In the genomic region with DNA sequence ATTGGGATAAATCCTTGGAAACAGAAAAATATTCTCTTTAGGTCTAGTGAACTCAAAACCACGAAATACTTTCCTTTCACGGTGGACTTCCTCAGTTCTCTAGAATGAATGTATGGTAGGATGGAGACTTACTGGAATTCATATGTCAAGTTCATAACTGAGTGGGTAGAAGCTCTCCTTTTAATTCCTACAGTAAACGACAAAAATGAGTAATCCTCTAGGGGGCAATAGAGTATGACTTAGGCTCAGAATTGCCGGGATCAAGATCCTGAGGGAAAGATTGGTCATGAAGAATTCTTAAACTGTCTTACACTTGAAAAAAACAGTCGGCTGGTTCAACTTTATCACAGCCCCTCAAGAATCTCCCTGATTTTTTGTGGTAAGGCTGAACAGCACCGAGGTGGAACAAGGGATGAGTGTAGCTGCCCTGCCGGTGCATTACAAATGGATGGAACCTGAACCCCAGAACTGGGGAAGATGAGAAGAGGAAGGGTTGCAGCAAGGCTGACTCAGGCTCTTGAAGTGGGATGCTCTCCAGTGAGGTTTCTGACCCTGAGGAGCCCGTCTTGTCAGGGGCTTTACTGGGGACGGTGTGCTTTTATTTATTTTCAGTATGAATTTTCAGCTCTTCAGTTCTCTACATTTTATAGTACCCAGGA, we compare ENCODE assay signal across 8 cellular contexts. TPM values are rescaled to one million over a fixed set of nuclear protein-coding genes. Genes with fewer than 3 reads are reported as not detected.
DNase-seq lines count a peak whose midpoint lies in the region; ATAC-seq, FAIRE-seq and TF ChIP-seq lines count a peak whose summit lies in the region.

No MANE protein-coding gene starts in this region.

- H3K4me3 ChIP-seq in IMR-90 (ENCODE audit: insufficient read depth, low read depth, low read length) (no peak overlapping the region), astrocyte (ENCODE audit: insufficient read depth, low read depth, low read length) (no peak overlapping the region), lung (no peak overlapping the region)
- H3K4me3 ChIP-seq in CD4-positive, alpha-beta memory T cell (ENCODE audit: low read length in 2 of 2): no peak overlapping the region

- peak overlapping the region; percentile 28 to 73 for H4K8ac ChIP-seq in IMR-90 (ENCODE audit: low read depth in 2 of 2, low read length in 2 of 2)

- H3K9me3 ChIP-seq in IMR-90 (ENCODE audit: control insufficient read depth, insufficient read depth, low read length): no peaks in the 10 kb centered on the region
- H3K9me3 ChIP-seq in astrocyte (ENCODE audit: insufficient read depth, low read depth, low read length): no peaks in the 10 kb centered on the region
- H3K9me3 ChIP-seq in lung (ENCODE audit: control insufficient read depth in 2 of 2, insufficient read depth in 1 of 2, low read length in 1 of 2): no peaks in the 10 kb centered on the region
- H3K9me3 ChIP-seq in CD4-positive, alpha-beta memory T cell (ENCODE audit: control insufficient read depth in 1 of 2, low read length in 2 of 2): no peaks in the 10 kb centered on the region

- H3K36me3 Mint-ChIP-seq in astrocyte (ENCODE audit: low read depth, unreplicated experiment): no peaks in the 10 kb centered on the region
- H3K36me3 Mint-ChIP-seq in CD4-positive, alpha-beta memory T cell: no peaks in the 10 kb centered on the region

- H2AFZ ChIP-seq in IMR-90 (replicated peaks; ENCODE audit: low read length, poor library complexity) (peak overlapping the region; percentile 15), astrocyte (ENCODE audit: low read depth, low read length) (no peak overlapping the region)

- H3K18ac ChIP-seq in IMR-90 (ENCODE audit: low read depth, low read length): peak overlapping the region; percentile 68

- H2BK5ac ChIP-seq in IMR-90 (ENCODE audit: low read depth, low read length, poor library complexity, severe bottlenecking): peak overlapping the region; percentile 98

- no peaks in the 10 kb centered on the region for H3K27me3 Mint-ChIP-seq in astrocyte (ENCODE audit: low read depth, unreplicated experiment)
- no peaks in the 10 kb centered on the region for H3K27me3 Mint-ChIP-seq in CD4-positive, alpha-beta memory T cell

- peak overlapping the region; percentile 75 for H2BK120ac ChIP-seq in IMR-90 (ENCODE audit: low read depth, low read length)

- POLR2A ChIA-PET in IMR-90 (lab: Charles Lee; ENCODE audit: unreplicated experiment): no interaction called here
- POLR2A ChIA-PET in CD4-positive, alpha-beta memory T cell (lab: Charles Lee; ENCODE audit: partially characterized antibody): no interaction called here

- H3K4ac ChIP-seq in IMR-90 (ENCODE audit: low read depth, low read length): peak overlapping the region; percentile 54

- peak overlapping the region; percentile 86; the same call in 2 of the 3 replicates for H2BK15ac ChIP-seq in IMR-90 (ENCODE audit: low read depth, low read length)

- H2BK20ac ChIP-seq in IMR-90 (ENCODE audit: low read depth, low read length): peak overlapping the region; percentile 75

- peak; percentile 63 for TF ChIP-seq RAD21 in IMR-90 (IDR thresholded peaks at IDR 0.05; ENCODE audit: low read length)

- dilution Hi-C loops in IMR-90 (cut with HindIII; ENCODE audit: low sequenced_read_pairs, unreplicated experiment): no loop called here

- peak overlapping the region; percentile 87 for H2AK5ac ChIP-seq in IMR-90 (ENCODE audit: low read depth, low read length)

- H3K4me2 ChIP-seq in IMR-90 (ENCODE audit: low read depth, low read length) (no peak overlapping the region; the same call in 1 of the 2 replicates), astrocyte (ENCODE audit: low read length) (peak overlapping the region; percentile 53)

- H2AK9ac ChIP-seq in IMR-90 (replicated peaks; ENCODE audit: low read depth, low read length, poor library complexity): no peak overlapping the region

- H3K4me3 Mint-ChIP-seq in astrocyte (ENCODE audit: unreplicated experiment): peak overlapping the region; percentile 71
- no peak overlapping the region for H3K4me3 Mint-ChIP-seq in CD4-positive, alpha-beta memory T cell

- intact Hi-C loops in IMR-90 (cut with micrococcal nuclease): loop anchor here (2.0 kb wide), 2 partner anchors 13 to 65 kb away; partner anchors contain the start of gene LOX
- intact Hi-C loops in CD4-positive, alpha-beta memory T cell (cut with micrococcal nuclease): no loop called here

- H3K79me1 ChIP-seq in IMR-90 (ENCODE audit: low read depth in 1 of 2, low read length in 2 of 2): peaks cover 0 to 8% of the 10 kb centered on the region in 2 experiments; a peak in 1 of 4 replicates

- peak overlapping the region; percentile 10; the same call in 1 of the 2 replicates for H3K14ac ChIP-seq in IMR-90 (replicated peaks; ENCODE audit: low read depth, low read length)

- CTCF ChIA-PET in IMR-90 (lab: Yijun Ruan, JAX): interaction anchor here (0.6 to 1.5 kb wide), 10 partner anchors 11 to 195 kb away, joined by 3 to 12 read pairs (median 4); partner anchors contain the start of genes LOX and SRFBP1
- CTCF ChIA-PET in CD4-positive, alpha-beta memory T cell (lab: Charles Lee; ENCODE audit: partially characterized antibody): no interaction called here

- H3K4me1 ChIP-seq in IMR-90 (ENCODE audit: control insufficient read depth, insufficient read depth, low read length): peaks cover 18% of the 10 kb centered on the region
- peaks cover 50% of the 10 kb centered on the region for H3K4me1 ChIP-seq in astrocyte (ENCODE audit: insufficient read depth, low read length)
- H3K4me1 ChIP-seq in lung (ENCODE audit: control insufficient read depth in 2 of 2, insufficient read depth in 2 of 2, low read length in 2 of 2): no peaks in the 10 kb centered on the region
- H3K4me1 ChIP-seq in CD4-positive, alpha-beta memory T cell (ENCODE audit: insufficient read depth, low read length): no peaks in the 10 kb centered on the region

- peaks cover 7% of the 10 kb centered on the region for H3K9me1 ChIP-seq in IMR-90 (ENCODE audit: insufficient read depth, low read length)

- no peak for TF ChIP-seq POLR2A in IMR-90 (IDR thresholded peaks at IDR 0.05; ENCODE audit: low read depth, low read length)

- H3K36me3 ChIP-seq in IMR-90 (ENCODE audit: control insufficient read depth, insufficient read depth, low read length): no peaks in the 10 kb centered on the region
- no peaks in the 10 kb centered on the region for H3K36me3 ChIP-seq in astrocyte (ENCODE audit: insufficient read depth, low read length)
- H3K36me3 ChIP-seq in lung (ENCODE audit: control insufficient read depth in 2 of 2, insufficient read depth in 2 of 2, low read length in 2 of 2): no peaks in the 10 kb centered on the region
- H3K36me3 ChIP-seq in CD4-positive, alpha-beta memory T cell (ENCODE audit: insufficient read depth, low read length): no peaks in the 10 kb centered on the region

- TF ChIP-seq CTCF in IMR-90 (conservative IDR thresholded peaks at IDR 0.05; ENCODE audit: low read depth, low read length): peak; percentile 62
- TF ChIP-seq CTCF in astrocyte (IDR thresholded peaks at IDR 0.05; ENCODE audit: insufficient read depth, low read depth, low read length): peak; percentile 50
- peak; percentile 0 for TF ChIP-seq CTCF in lung (IDR thresholded peaks at IDR 0.05; ENCODE audit: control extremely low read depth, extremely low read depth)

- peaks cover 47% of the 10 kb centered on the region for H3K4me1 Mint-ChIP-seq in astrocyte (ENCODE audit: low read depth, unreplicated experiment)
- no peaks in the 10 kb centered on the region for H3K4me1 Mint-ChIP-seq in CD4-positive, alpha-beta memory T cell

- peak overlapping the region; percentile 56 for H3K27ac ChIP-seq in IMR-90 (ENCODE audit: insufficient read depth, low read length)
- H3K27ac ChIP-seq in astrocyte (ENCODE audit: low read depth, low read length): peak overlapping the region; percentile 81
- H3K27ac ChIP-seq in lung (ENCODE audit: low read depth in 1 of 2, low read length in 1 of 2): no peak overlapping the region
- H3K27ac ChIP-seq in CD4-positive, alpha-beta memory T cell (ENCODE audit: low read depth, low read length): no peak overlapping the region

- WGBS in IMR-90 (ENCODE audit: extremely low coverage in 2 of 2, insufficient read length in 1 of 2), 2 experiments: no CpG with 5 or more reads among the region's 9 CpGs
- WGBS in lung, 2 donors: 57 to 63% methylated on average over 9 of the region's 9 CpGs

- no peak overlapping the region; the same call in 1 of the 2 replicates for H3K56ac ChIP-seq in IMR-90 (ENCODE audit: extremely low read depth, insufficient read depth, low read length)

- in situ Hi-C loops in IMR-90 (cut with MboI; ENCODE audit: low sequenced_read_pairs): loop anchor here (5.0 kb wide), 1 partner anchor 65 kb away; no protein-coding TSS in a partner anchor

- peak; percentile 7 to 8 for DNase-seq in AML-193 (lab: John Stamatoyannopoulos, UW)
- DNase-seq in IMR-90: peak; percentile 77
- DNase-seq in astrocyte (ENCODE audit: low read depth): peak; percentile 81
- DNase-seq in lung (ENCODE audit: low spot score): no peak
- DNase-seq in CD4-positive, alpha-beta memory T cell: no peak
- DNase-seq in T-helper 9 cell: no peak

- H3K9ac ChIP-seq in IMR-90 (ENCODE audit: low read depth, low read length): peak overlapping the region; percentile 40; the same call in 1 of the 2 replicates
- H3K9ac ChIP-seq in astrocyte (ENCODE audit: low read length): peak overlapping the region; percentile 50

- H3K23ac ChIP-seq in IMR-90 (ENCODE audit: low read depth, low read length): 0 out of 2 replicates have a peak overlapping the region, but pooled peaks have one; percentile 6

- FAIRE-seq in astrocyte (lab: Jason Lieb, UNC): peak; percentile 62

- ATAC-seq in IMR-90 (ENCODE audit: low read depth): peak; percentile 38
- ATAC-seq in lung (ENCODE audit: insufficient read depth, low FRiP score): no peak
- no peak for ATAC-seq in HG02763 (IDR thresholded peaks at IDR 0.05; ENCODE audit: unreplicated experiment)
- ATAC-seq in HG03342 (IDR thresholded peaks at IDR 0.05; ENCODE audit: unreplicated experiment): no peak

- H4K20me1 ChIP-seq in IMR-90 (ENCODE audit: insufficient read depth, low read length) (no peaks in the 10 kb centered on the region), astrocyte (ENCODE audit: insufficient read depth, low read length) (no peaks in the 10 kb centered on the region)

- H3K27me3 ChIP-seq in IMR-90 (ENCODE audit: control insufficient read depth, insufficient read depth, low read length) (no peaks in the 10 kb centered on the region), astrocyte (ENCODE audit: insufficient read depth, low read length) (no peaks in the 10 kb centered on the region), lung (ENCODE audit: control insufficient read depth, insufficient read depth) (no peaks in the 10 kb centered on the region)
- no peaks in the 10 kb centered on the region for H3K27me3 ChIP-seq in CD4-positive, alpha-beta memory T cell (ENCODE audit: insufficient read depth, low read length)

- H3K9me3 Mint-ChIP-seq in astrocyte (ENCODE audit: unreplicated experiment): no peaks in the 10 kb centered on the region
- H3K9me3 Mint-ChIP-seq in CD4-positive, alpha-beta memory T cell: no peaks in the 10 kb centered on the region

- peak overlapping the region; percentile 93 for H3K27ac Mint-ChIP-seq in astrocyte (ENCODE audit: unreplicated experiment)
- H3K27ac Mint-ChIP-seq in CD4-positive, alpha-beta memory T cell: no peak overlapping the region

- no TSS peak for BruUV-seq in IMR-90 (replicated peaks; lab: Mats Ljungman, UMichigan)

- H3K79me2 ChIP-seq in astrocyte (ENCODE audit: insufficient read depth, low read length): no peaks in the 10 kb centered on the region

- H4K5ac ChIP-seq in IMR-90 (ENCODE audit: low read depth, low read length): peak overlapping the region; percentile 41; the same call in 1 of the 2 replicates

- peak overlapping the region; percentile 72 for H4K91ac ChIP-seq in IMR-90 (ENCODE audit: insufficient read depth, low read depth, low read length)

RNA-seq across cellular contexts. Expression of gene LOX, which starts 14.0 kb away (rescaled TPM):
- total RNA-seq in IMR-90 (2012; rRNA removed) (261 and 277 TPM in 2 replicates), astrocyte (1,150 and 1,249 TPM in 2 replicates), lung (10 to 100 TPM; 21.2 to 45.2 TPM)
- polyA plus RNA-seq in IMR-90 (2012; rRNA removed) (662 and 737 TPM in 2 replicates), lung (10 to 100 TPM in 1 of 2 donors, 1 to 10 TPM in 1; 3.7 to 13.1 TPM)
- 844 and 1,071 TPM in 2 replicates for polyA plus RNA-seq in IMR-90 (2012; cell fraction: cytosol; rRNA removed)
- polyA plus RNA-seq in IMR-90 (2012; cell fraction: nucleus; rRNA removed; ENCODE audit: low replicate concordance): 528 and 743 TPM in 2 replicates
- not detected for total RNA-seq in CD4-positive, alpha-beta memory T cell
- under 1 TPM in 1 of 2 donors, not detected in 1; 0.03 TPM for polyA plus RNA-seq in CD4-positive, alpha-beta memory T cell

RNA-seq across cellular contexts. Expression of gene ZNF474, which starts 37.3 kb away (rescaled TPM):
- 0.54 and 0.56 TPM in 2 replicates for total RNA-seq in IMR-90 (2012; rRNA removed)
- 0.19 and 0.24 TPM in 2 replicates for polyA plus RNA-seq in IMR-90 (2012; rRNA removed)
- polyA plus RNA-seq in IMR-90 (2012; cell fraction: cytosol; rRNA removed): 0.02 and 0.13 TPM in 2 replicates
- polyA plus RNA-seq in IMR-90 (2012; cell fraction: nucleus; rRNA removed; ENCODE audit: low replicate concordance): 0.15 and 0.34 TPM in 2 replicates
- total RNA-seq in astrocyte: 0.38 and 0.45 TPM in 2 replicates
- 1 to 10 TPM; 7.1 to 8.9 TPM for total RNA-seq in lung
- polyA plus RNA-seq in lung: 1 to 10 TPM in 1 of 2 donors, under 1 TPM in 1; 0.94 to 3.3 TPM
- under 1 TPM in 1 of 2 experiments, not detected in 1; 0.17 TPM for total RNA-seq in CD4-positive, alpha-beta memory T cell
- under 1 TPM in 1 of 2 donors, not detected in 1; 0.30 TPM for polyA plus RNA-seq in CD4-positive, alpha-beta memory T cell

Comparison
In these comparisons a context has a peak if more than half of its experiments do, and no peak if none do; other contexts are left out.
1. DNase-seq: peak in AML-193 (2 of 2), IMR-90 (single experiment) and astrocyte (single experiment); none in lung (single experiment), CD4-positive, alpha-beta memory T cell (0 of 5) and T-helper 9 cell (single experiment).
2. H3K27ac ChIP-seq: peak in IMR-90 (single experiment) and astrocyte (single experiment); none in lung (0 of 2) and CD4-positive, alpha-beta memory T cell (single experiment).
3. CTCF ChIP-seq: peak in every context shown above with its lines; median percentile 62 in IMR-90; 50 in astrocyte; 0 in lung.
4. RNA of gene LOX, which starts 14.0 kb away (total RNA-seq): 1,150 to 1,249 TPM in astrocyte, 261 to 277 TPM in IMR-90 and 21.2 to 45.2 TPM in lung; not detected in CD4-positive, alpha-beta memory T cell; every median in the first group is over 10 times any median in the second.